21 cellular contexts compared by ENCODE assay signal in the genomic region with DNA sequence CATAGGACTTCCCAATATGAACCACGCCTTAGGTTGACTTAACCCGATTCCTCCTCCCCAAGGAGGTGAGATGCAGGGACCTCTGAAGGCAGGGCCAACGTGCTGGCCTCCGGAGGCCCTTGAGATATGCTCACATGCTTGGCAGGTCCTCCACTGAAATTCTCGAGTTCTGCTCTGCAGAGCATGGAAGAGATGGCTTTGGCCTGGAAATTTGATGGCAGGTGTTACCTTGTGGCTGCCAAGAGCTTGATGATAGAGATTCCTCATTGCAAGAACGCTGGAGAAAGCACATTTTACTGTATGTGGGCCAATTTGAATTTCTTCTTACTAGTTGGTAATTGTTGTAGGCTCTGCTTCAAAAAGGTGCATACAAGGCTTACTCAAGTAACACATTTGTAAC.
DNase-seq lines count a peak whose midpoint lies in the region; ATAC-seq and TF ChIP-seq lines count a peak whose summit lies in the region.
"Had no signal": no experiment of that assay in that cellular context is flagged by ENCODE, and none has a peak within 500 bp of the region (broad histone marks: within the 10 kb centered on the region; RNA-seq: fewer than 3 reads in every experiment).

No MANE protein-coding gene starts in this region.

- no peaks in the 10 kb centered on the region for H3K36me3 Mint-ChIP-seq in chondrocyte (ENCODE audit: low read depth)
- H3K36me3 Mint-ChIP-seq: CD14-positive monocyte had no signal

- H3K4me1 Mint-ChIP-seq in chondrocyte (ENCODE audit: low read depth) = peaks cover 13% of the 10 kb centered on the region
- H3K4me1 Mint-ChIP-seq: B cell, CD14-positive monocyte had no signal

- H3K27me3 ChIP-seq in ascending aorta (no peaks in the 10 kb centered on the region), gastrocnemius medialis (no peaks in the 10 kb centered on the region), brain microvascular endothelial cell (replicated peaks) (peaks cover 1% of the 10 kb centered on the region)
- H3K27me3 ChIP-seq: SJSA1 had no signal

- H3K4me3 ChIP-seq in ascending aorta = no peak overlapping the region
- no peak overlapping the region for H3K4me3 ChIP-seq in gastrocnemius medialis
- no peak overlapping the region for H3K4me3 ChIP-seq in brain microvascular endothelial cell (ENCODE audit: low read depth, low read length)
- H3K4me3 ChIP-seq: A549, GM12878, GM23248, SJSA1 had no signal

- DNase-seq in DMS79 (lab: John Stamatoyannopoulos, UW) (peak; percentile 67), NCI-H1694 (lab: John Stamatoyannopoulos, UW) (peak; percentile 48), ascending aorta (ENCODE audit: low spot score in 2 of 2) (no peak), gastrocnemius medialis (peak in 1 of 2 donors; percentile 31), brain microvascular endothelial cell (no peak), chondrocyte (ENCODE audit: low spot score) (no peak)
- DNase-seq: GM23248; H9; HFFc6; Kasumi-1; NCI-H1417; NCI-H187 treated with DMSO at 0.1 percent for 48 hours; NCI-H69; NK-92 treated with Interleukin-12 subunit alpha and Interleukin-12 subunit beta, amount 100 ng/mL, for 24 hours had no signal

- in situ Hi-C loops in gastrocnemius medialis (cut with MboI; ENCODE audit: low sequenced_read_pairs in 4 of 4) = no loop called here
- in situ Hi-C loops in brain microvascular endothelial cell (cut with HindIII; ENCODE audit: low pct_ligation_motif_present, low sequenced_read_pairs) = no loop called here

- peaks cover 10% of the 10 kb centered on the region for H3K27me3 Mint-ChIP-seq in chondrocyte (ENCODE audit: low read depth)

- TF ChIP-seq CTCF in ascending aorta (IDR thresholded peaks at IDR 0.05) (no peak), gastrocnemius medialis (IDR thresholded peaks at IDR 0.05 in 4 of 5, conservative IDR thresholded peaks at IDR 0.05 in 1 of 5) (no peak), brain microvascular endothelial cell (IDR thresholded peaks at IDR 0.05; ENCODE audit: low read depth, low read length, missing control alignments) (no peak), chondrocyte (IDR thresholded peaks at IDR 0.05) (no peak)

- peaks cover 0 to 29% of the 10 kb centered on the region in 2 donors for H3K4me1 ChIP-seq in ascending aorta
- peaks cover 34 to 39% of the 10 kb centered on the region in 2 donors for H3K4me1 ChIP-seq in gastrocnemius medialis
- H3K4me1 ChIP-seq: SJSA1 had no signal

- H3K9me3 ChIP-seq in ascending aorta (no peaks in the 10 kb centered on the region), gastrocnemius medialis (no peaks in the 10 kb centered on the region)
- H3K9me3 ChIP-seq: A549, SJSA1 had no signal

- no peak overlapping the region for H3K27ac Mint-ChIP-seq in chondrocyte (ENCODE audit: unreplicated experiment)
- H3K27ac Mint-ChIP-seq: B cell, CD14-positive monocyte, H9, HFFc6 had no signal

- H3K36me3 ChIP-seq in ascending aorta (no peaks in the 10 kb centered on the region), gastrocnemius medialis (no peaks in the 10 kb centered on the region), brain microvascular endothelial cell (replicated peaks) (no peaks in the 10 kb centered on the region)
- H3K36me3 ChIP-seq: SJSA1 had no signal

- TF ChIP-seq POLR2A in gastrocnemius medialis (IDR thresholded peaks at IDR 0.05) (no peak), GM18505 (IDR thresholded peaks at IDR 0.05; ENCODE audit: borderline replicate concordance, extremely low read depth, insufficient read depth, insufficient read length) (no peak)

- intact Hi-C loops in ascending aorta (cut with DNase I) = no loop called here
- intact Hi-C loops in gastrocnemius medialis (cut with DNase I; ENCODE audit: low total_unique reads) = no loop called here

- H3K27ac ChIP-seq in ascending aorta (peak overlapping the region; percentile 65 to 74), gastrocnemius medialis (peak overlapping the region in 3 of 4 donors; percentile 10 to 75 (median 24)), brain microvascular endothelial cell (no peak overlapping the region)
- H3K27ac ChIP-seq: A549, GM23248, SJSA1 had no signal

- no peak overlapping the region for H3K4me3 Mint-ChIP-seq in chondrocyte (ENCODE audit: unreplicated experiment)
- H3K4me3 Mint-ChIP-seq: B cell, CD14-positive monocyte, H9, HFFc6 had no signal

- ATAC-seq in gastrocnemius medialis = no peak
- no peak for ATAC-seq in activated CD4-positive, CD25-positive, alpha-beta regulatory T cell treated with anti-CD3 and anti-CD28 coated beads, Interleukin-2, amount 50 U/mL, for 24 hours
- ATAC-seq in GM18505 (IDR thresholded peaks at IDR 0.05; ENCODE audit: unreplicated experiment) = no peak
- ATAC-seq: A549, GM12878 had no signal

- H3K9me3 Mint-ChIP-seq in chondrocyte (ENCODE audit: low read depth) = no peaks in the 10 kb centered on the region
- H3K9me3 Mint-ChIP-seq: H9, HFFc6 had no signal

Comparison
In these comparisons a context has a peak if more than half of its experiments do, and no peak if none do; other contexts are left out.
1. DNase-seq: peak in DMS79 (single experiment) and NCI-H1694 (single experiment); none in ascending aorta (0 of 2), brain microvascular endothelial cell (single experiment) and chondrocyte (single experiment).